ENCODE assay signal across 18 cellular contexts in the genomic region with DNA sequence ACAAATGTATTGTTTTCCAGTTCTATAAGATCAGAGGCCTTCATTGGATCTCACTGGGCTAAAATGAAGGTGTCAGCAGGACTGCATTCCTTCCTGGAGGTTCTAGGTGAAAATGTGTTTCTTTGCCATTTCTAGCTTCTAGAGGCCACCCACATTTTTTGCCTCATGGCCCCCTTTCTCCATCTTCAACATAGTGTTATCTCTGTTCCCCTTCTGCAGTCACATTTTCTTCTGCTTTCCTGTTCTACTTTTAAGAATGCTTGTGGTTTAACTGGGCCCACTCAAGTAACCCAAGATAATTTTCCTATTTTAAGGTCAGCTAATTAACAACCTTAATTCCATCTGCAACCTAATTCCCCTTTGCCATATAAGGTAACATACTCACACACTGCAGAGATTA. TPM values are rescaled to one million over a fixed set of nuclear protein-coding genes. Genes with fewer than 3 reads are reported as not detected.
A peak's percentile ranks its signal among the peaks of the same experiment; 100 is the strongest.
DNase-seq lines count a peak whose midpoint lies in the region; ATAC-seq and TF ChIP-seq lines count a peak whose summit lies in the region.
"Had no signal": no experiment of that assay in that cellular context is flagged by ENCODE, and none has a peak within 500 bp of the region (broad histone marks: within the 10 kb centered on the region; RNA-seq: fewer than 3 reads in every experiment).

No MANE protein-coding gene starts in this region.

- H3K9me3 Mint-ChIP-seq in activated T-cell treated with anti-CD3 and anti-CD28 coated beads, Interleukin-2, amount 50 U/mL, for 24 hours, result peaks cover 12% of the 10 kb centered on the region
- no peaks in the 10 kb centered on the region for H3K9me3 Mint-ChIP-seq in activated naive CD8-positive, alpha-beta T cell (ENCODE audit: low read depth)
- peaks cover 23% of the 10 kb centered on the region for H3K9me3 Mint-ChIP-seq in mesothelial cell of epicardium

- no peaks in the 10 kb centered on the region for H3K27me3 Mint-ChIP-seq in activated T-cell treated with anti-CD3 and anti-CD28 coated beads, Interleukin-2, amount 50 U/mL, for 24 hours
- H3K27me3 Mint-ChIP-seq in activated naive CD8-positive, alpha-beta T cell, result no peaks in the 10 kb centered on the region
- no peaks in the 10 kb centered on the region for H3K27me3 Mint-ChIP-seq in mesothelial cell of epicardium (ENCODE audit: low read depth)

- in situ Hi-C loops in KBM-7 (cut with MboI; ENCODE audit: low pct_unique_long_range_greater_than_20kb, low sequenced_read_pairs), result no loop called here

- H3K36me3 ChIP-seq in neutrophil (peaks cover 45% of the 10 kb centered on the region), right atrium auricular region (peaks cover 42% of the 10 kb centered on the region)

- H3K27ac ChIP-seq in neutrophil, result peak overlapping the region; percentile 13
- H3K27ac ChIP-seq in right atrium auricular region, result no peak overlapping the region

- peaks cover 97% of the 10 kb centered on the region for H3K36me3 Mint-ChIP-seq in activated T-cell treated with anti-CD3 and anti-CD28 coated beads, Interleukin-2, amount 50 U/mL, for 24 hours (ENCODE audit: low read depth)
- peaks cover 66% of the 10 kb centered on the region for H3K36me3 Mint-ChIP-seq in activated naive CD8-positive, alpha-beta T cell
- peaks cover 81% of the 10 kb centered on the region for H3K36me3 Mint-ChIP-seq in mesothelial cell of epicardium

- H3K27me3 ChIP-seq in neutrophil, result no peaks in the 10 kb centered on the region
- no peaks in the 10 kb centered on the region for H3K27me3 ChIP-seq in right atrium auricular region
- H3K27me3 ChIP-seq: MG63 had no signal

- H3K4me1 ChIP-seq in neutrophil (ENCODE audit: control insufficient read depth in 1 of 2, insufficient read depth in 1 of 2, low read depth in 1 of 2, low read length in 1 of 2) (peaks cover under 1 to 5% of the 10 kb centered on the region in 2 experiments), right atrium auricular region (no peaks in the 10 kb centered on the region)
- H3K4me1 ChIP-seq: HAP-1 had no signal

- no peak for DNase-seq in activated T-cell treated with anti-CD3 and anti-CD28 coated beads, Interleukin-2, amount 50 U/mL, for 24 hours
- DNase-seq in activated T-cell treated with anti-CD3 and anti-CD28 coated beads for 4 hours, result no peak
- peak; percentile 6 for DNase-seq in KBM-7
- DNase-seq in right atrium auricular region (ENCODE audit: low spot score), result no peak
- DNase-seq in mesothelial cell of epicardium (ENCODE audit: low spot score in 2 of 2, unreplicated experiment in 2 of 2), result no peak
- DNase-seq: DMS 273 treated with DMSO at 0.1 percent for 48 hours, DND-41, IMR-90, Kasumi-1, MG63, NCI-H1048, NCI-H1436, NCI-H2029, NCI-H526 had no signal

- peak overlapping the region; percentile 15 for H3K27ac Mint-ChIP-seq in activated T-cell treated with anti-CD3 and anti-CD28 coated beads, Interleukin-2, amount 50 U/mL, for 24 hours
- peak overlapping the region; percentile 17 for H3K27ac Mint-ChIP-seq in activated naive CD8-positive, alpha-beta T cell
- no peak overlapping the region for H3K27ac Mint-ChIP-seq in mesothelial cell of epicardium

- H3K4me1 Mint-ChIP-seq in activated T-cell treated with anti-CD3 and anti-CD28 coated beads, Interleukin-2, amount 50 U/mL, for 24 hours (ENCODE audit: low read depth), result peaks cover 15% of the 10 kb centered on the region
- peaks cover 31% of the 10 kb centered on the region for H3K4me1 Mint-ChIP-seq in activated naive CD8-positive, alpha-beta T cell (ENCODE audit: low read depth)
- H3K4me1 Mint-ChIP-seq in mesothelial cell of epicardium, result no peaks in the 10 kb centered on the region

- H3K4me3 ChIP-seq in neutrophil (ENCODE audit: low read depth in 1 of 2, low read length in 1 of 2) (no peak overlapping the region), right atrium auricular region (no peak overlapping the region)
- H3K4me3 ChIP-seq: HAP-1, MG63 had no signal

- H3K9me3 ChIP-seq in neutrophil, result no peaks in the 10 kb centered on the region
- H3K9me3 ChIP-seq in right atrium auricular region, result peaks cover 6 to 12% of the 10 kb centered on the region in 2 donors
- H3K9me3 ChIP-seq: HAP-1 had no signal

- ATAC-seq in GM18909 (IDR thresholded peaks at IDR 0.05; ENCODE audit: poor library complexity, unreplicated experiment), result no peak

- no peak overlapping the region for H3K4me3 Mint-ChIP-seq in activated T-cell treated with anti-CD3 and anti-CD28 coated beads, Interleukin-2, amount 50 U/mL, for 24 hours
- no peak overlapping the region for H3K4me3 Mint-ChIP-seq in activated naive CD8-positive, alpha-beta T cell
- H3K4me3 Mint-ChIP-seq in mesothelial cell of epicardium, result no peak overlapping the region

- TF ChIP-seq CTCF in neutrophil (IDR thresholded peaks at IDR 0.05), result no peak
- no peak for TF ChIP-seq CTCF in right atrium auricular region (IDR thresholded peaks at IDR 0.05)
- no peak for TF ChIP-seq CTCF in mesothelial cell of epicardium (IDR thresholded peaks at IDR 0.05; ENCODE audit: unreplicated experiment)

RNA-seq across cellular contexts. Expression of gene METTL21A, which starts 36.1 kb away (rescaled TPM):
- 10 to 100 TPM; 14.9 to 16.9 TPM for total RNA-seq in right atrium auricular region
- 18.6 to 20.8 TPM (median 20.3 TPM) in 3 replicates for total RNA-seq in mesothelial cell of epicardium

RNA-seq across cellular contexts. Expression of gene CREB1, which starts 59.4 kb away (rescaled TPM):
- total RNA-seq in right atrium auricular region (10 to 100 TPM; 32.5 to 32.9 TPM), mesothelial cell of epicardium (88.9 to 111 TPM (median 97.0 TPM) in 3 replicates)
